In the genomic region with DNA sequence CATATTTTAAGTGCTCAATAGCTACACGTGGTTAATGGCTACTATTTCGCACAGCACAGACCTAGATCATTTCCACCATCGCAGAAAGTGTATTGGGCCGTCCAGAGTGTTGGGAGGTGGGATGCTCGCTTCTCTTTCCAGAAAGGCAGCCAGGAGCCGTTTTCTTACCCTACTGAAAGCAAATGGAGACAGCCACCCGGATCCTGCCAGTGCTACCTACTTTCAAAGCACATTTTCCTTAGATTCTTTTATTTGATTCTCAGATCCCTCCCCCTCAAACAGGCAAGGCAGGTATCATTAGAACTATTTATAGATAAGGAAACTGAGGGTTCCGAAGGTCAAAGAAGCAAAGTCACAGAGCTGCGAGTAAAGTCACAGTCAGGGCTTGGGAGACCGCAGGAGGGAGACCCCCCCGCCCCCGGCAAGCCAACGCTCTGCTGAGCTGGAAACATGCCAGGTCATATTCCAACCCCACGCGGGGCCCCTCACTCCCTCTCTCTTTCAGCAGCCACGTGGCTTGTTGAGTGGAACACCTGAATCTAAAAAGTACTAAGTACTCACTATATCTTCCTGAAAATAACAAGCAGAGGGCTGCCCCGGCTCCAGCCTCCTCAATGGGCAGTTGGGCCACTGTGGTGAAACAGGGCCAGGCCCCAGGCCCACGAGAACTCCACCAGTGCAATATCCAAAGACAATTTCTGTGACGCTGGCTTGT, we compare ENCODE assay signal across 18 cellular contexts. TPM values are rescaled to one million over a fixed set of nuclear protein-coding genes. Genes with fewer than 3 reads are reported as not detected.
"Had no signal": no experiment of that assay in that cellular context is flagged by ENCODE, and none has a peak within 500 bp of the region (broad histone marks: within the 10 kb centered on the region; RNA-seq: fewer than 3 reads in every experiment).

No MANE protein-coding gene starts in this region.

- H3K4me1 Mint-ChIP-seq: memory B cell; stimulated activated naive CD8-positive, alpha-beta T cell treated with anti-CD3 and anti-CD28 coated beads, Interleukin-15, amount 100 ng/mL, for 72 hours had no signal

- H3K9me3 ChIP-seq: colonic mucosa, transverse colon had no signal

- H3K4me3 ChIP-seq: colonic mucosa, transverse colon had no signal

- H3K27ac Mint-ChIP-seq: activated naive CD4-positive, alpha-beta T cell treated with anti-CD3 and anti-CD28 coated beads, Interleukin-2, amount 50 U/mL, for 72 hours; activated T-helper 2 cell treated with anti-CD3 and anti-CD28 coated beads, Interferon-gamma antibody, Interleukin-2, Interleukin-4, amounts not matched to agents 10 μg/mL and 5 μg/mL and 100 μg/mL, durations not matched to agents 14 hours and 24 hours and 36 hours; memory B cell; natural killer cell treated with Interleukin-12 subunit alpha and Interleukin-12 subunit beta and Interleukin-15 and Interleukin-18, amount 100 ng/mL, for 72 hours; stimulated activated naive CD8-positive, alpha-beta T cell treated with anti-CD3 and anti-CD28 coated beads, Interleukin-15, amount 100 ng/mL, for 72 hours had no signal

- ATAC-seq: activated naive CD4-positive, alpha-beta T cell treated with anti-CD3 and anti-CD28 coated beads, Interleukin-2, amount 50 U/mL, for 72 hours; left colon; natural killer cell treated with Interleukin-12 subunit alpha and Interleukin-12 subunit beta and Interleukin-15 and Interleukin-18, amount 100 ng/mL, for 72 hours; stimulated activated naive CD8-positive, alpha-beta T cell treated with anti-CD3 and anti-CD28 coated beads, Interleukin-15, amount 100 ng/mL, for 72 hours had no signal

- H3K27me3 Mint-ChIP-seq: stimulated activated naive CD8-positive, alpha-beta T cell treated with anti-CD3 and anti-CD28 coated beads, Interleukin-15, amount 100 ng/mL, for 72 hours had no signal

- DNase-seq: activated CD4-positive, alpha-beta T cell treated with anti-CD3 and anti-CD28 coated beads, Interleukin-2, amount 50 U/mL, for 1 hour; activated CD4-positive, CD25-positive, alpha-beta regulatory T cell; colonic mucosa; effector CD4-positive, alpha-beta T cell; left colon; stimulated activated CD4-positive, alpha-beta T cell treated with anti-CD3 and anti-CD28 coated beads, Interleukin-4, amount 100 ng/mL, for 4 hours; stimulated activated naive CD8-positive, alpha-beta T cell treated with anti-CD3 and anti-CD28 coated beads, Interleukin-15, amount 100 ng/mL, for 72 hours; transverse colon had no signal

- H3K27me3 ChIP-seq: colonic mucosa, transverse colon had no signal

- H3K27ac ChIP-seq: colonic mucosa had no signal

- H3K4me3 Mint-ChIP-seq: memory B cell; natural killer cell treated with Interleukin-12 subunit alpha and Interleukin-12 subunit beta and Interleukin-15 and Interleukin-18, amount 100 ng/mL, for 72 hours; stimulated activated naive CD8-positive, alpha-beta T cell treated with anti-CD3 and anti-CD28 coated beads, Interleukin-15, amount 100 ng/mL, for 72 hours had no signal

- H3K9me3 Mint-ChIP-seq: activated T-helper 2 cell treated with anti-CD3 and anti-CD28 coated beads, Interferon-gamma antibody, Interleukin-2, Interleukin-4, amounts not matched to agents 10 μg/mL and 5 μg/mL and 100 μg/mL, durations not matched to agents 14 hours and 24 hours and 36 hours; natural killer cell treated with Interleukin-12 subunit alpha and Interleukin-12 subunit beta and Interleukin-15 and Interleukin-18, amount 100 ng/mL, for 72 hours; stimulated activated naive CD8-positive, alpha-beta T cell treated with anti-CD3 and anti-CD28 coated beads, Interleukin-15, amount 100 ng/mL, for 72 hours had no signal

- H3K4me1 ChIP-seq: colonic mucosa had no signal

- H3K36me3 ChIP-seq: colonic mucosa, transverse colon had no signal

- H3K36me3 Mint-ChIP-seq: activated naive CD4-positive, alpha-beta T cell treated with anti-CD3 and anti-CD28 coated beads, Interleukin-2, amount 50 U/mL, for 72 hours; memory B cell; natural killer cell treated with Interleukin-12 subunit alpha and Interleukin-12 subunit beta and Interleukin-15 and Interleukin-18, amount 100 ng/mL, for 72 hours had no signal

RNA-seq across cellular contexts. Expression of a gene that starts 36.2 kb away (rescaled TPM):
- total RNA-seq: activated CD8-positive, alpha-beta memory T cell treated with anti-CD3 and anti-CD28 coated beads for 36 hours; activated naive CD4-positive, alpha-beta T cell treated with anti-CD3 and anti-CD28 coated beads, Interleukin-2, amount 50 U/mL, for 72 hours; activated T-helper 2 cell treated with anti-CD3 and anti-CD28 coated beads, Interferon-gamma antibody, Interleukin-2, Interleukin-4, amounts not matched to agents 10 μg/mL and 5 μg/mL and 100 μg/mL, durations not matched to agents 14 hours and 24 hours and 36 hours; endothelial cell of umbilical vein; fibroblast of lung; natural killer cell treated with Interleukin-12 subunit alpha and Interleukin-12 subunit beta and Interleukin-15 and Interleukin-18, amount 100 ng/mL, for 72 hours; osteoblast; pulmonary artery endothelial cell; T-helper 2 cell treated with Interferon-gamma antibody and Interleukin-4, amounts not matched to agents 100 ng/mL and 5 ng/mL, for 36 hours had no signal
- polyA plus RNA-seq: endothelial cell of umbilical vein, fibroblast of lung had no signal
